In genomic region chr15:63503739-63504246, GRCh38 we compare ENCODE assay signal across 7 cellular contexts. TPM values are rescaled to one million over a fixed set of nuclear protein-coding genes. Genes with fewer than 3 reads are reported as not detected.
DNase-seq lines count a peak whose midpoint lies in the region; ATAC-seq and TF ChIP-seq lines count a peak whose summit lies in the region.

No MANE protein-coding gene starts in this region.

- H2AFZ ChIP-seq in OCI-LY3 (ENCODE audit: low read depth, low read length): no peak overlapping the region

- H3K9me3 Mint-ChIP-seq in activated T-helper 1 cell treated with anti-CD3 and anti-CD28 coated beads, Interleukin-12 subunit alpha, Interleukin-12 subunit beta, Interleukin-2, Interleukin-4 antibody, amounts not matched to agents 30 ng/mL and 10 ng/mL and 1 ng/mL, durations not matched to agents 14 hours and 24 hours and 36 hours: no peaks in the 10 kb centered on the region

- H3K4me3 ChIP-seq in OCI-LY3 (ENCODE audit: low read length) (peak overlapping the region; percentile 82), fibroblast of villous mesenchyme (ENCODE audit: low read depth, low read length) (peak overlapping the region; percentile 64), thyroid gland (replicated peaks in 1 of 3) (peak overlapping the region in 2 of 3 donors; percentile 21 to 79)

- H3K27me3 ChIP-seq in OCI-LY3 (ENCODE audit: low read depth, low read length): no peaks in the 10 kb centered on the region
- H3K27me3 ChIP-seq in thyroid gland: no peaks in the 10 kb centered on the region

- H3K4me1 ChIP-seq in OCI-LY3 (ENCODE audit: low read length) (peaks cover 68% of the 10 kb centered on the region), thyroid gland (peaks cover 27 to 49% of the 10 kb centered on the region in 2 donors)

- intact Hi-C loops in activated T-helper 1 cell treated with anti-CD3 and anti-CD28 coated beads, Interleukin-12 subunit alpha, Interleukin-12 subunit beta, Interleukin-2, Interleukin-4 antibody, amounts not matched to agents 30 ng/mL and 10 ng/mL and 1 ng/mL, durations not matched to agents 14 hours and 24 hours and 36 hours (cut with micrococcal nuclease): loop anchor here (1.0 to 10.0 kb wide), 10 partner anchors 8 to 961 kb away; partner anchors contain the start of genes CIAO2A, HERC1, RAB8B and ZNF609
- intact Hi-C loops in thyroid gland (cut with DNase I): loop anchor here (5.0 to 10.0 kb wide), 2 partner anchors 51 to 94 kb away; partner anchors contain the start of gene FBXL22

- H3K27me3 Mint-ChIP-seq in activated T-helper 1 cell treated with anti-CD3 and anti-CD28 coated beads, Interleukin-12 subunit alpha, Interleukin-12 subunit beta, Interleukin-2, Interleukin-4 antibody, amounts not matched to agents 30 ng/mL and 10 ng/mL and 1 ng/mL, durations not matched to agents 14 hours and 24 hours and 36 hours (ENCODE audit: insufficient read depth): no peaks in the 10 kb centered on the region

- peak overlapping the region; percentile 89 for H3K27ac ChIP-seq in OCI-LY3 (ENCODE audit: low read length)
- peak overlapping the region; percentile 86 to 93 (median 86) for H3K27ac ChIP-seq in thyroid gland

- TF ChIP-seq CTCF in OCI-LY3 (IDR thresholded peaks at IDR 0.05; ENCODE audit: low read depth, low read length): no peak
- TF ChIP-seq CTCF in fibroblast of villous mesenchyme (IDR thresholded peaks at IDR 0.05; ENCODE audit: insufficient read depth, low read depth, low read length): no peak
- no peak for TF ChIP-seq CTCF in omental fat pad (IDR thresholded peaks at IDR 0.05)
- TF ChIP-seq CTCF in thyroid gland (IDR thresholded peaks at IDR 0.05): no peak

- no peaks in the 10 kb centered on the region for H3K9me3 ChIP-seq in OCI-LY3 (ENCODE audit: insufficient read depth, low read length)
- no peaks in the 10 kb centered on the region for H3K9me3 ChIP-seq in thyroid gland

- peaks cover 6% of the 10 kb centered on the region for H3K36me3 Mint-ChIP-seq in activated T-helper 1 cell treated with anti-CD3 and anti-CD28 coated beads, Interleukin-12 subunit alpha, Interleukin-12 subunit beta, Interleukin-2, Interleukin-4 antibody, amounts not matched to agents 30 ng/mL and 10 ng/mL and 1 ng/mL, durations not matched to agents 14 hours and 24 hours and 36 hours (ENCODE audit: low read depth)

- no peak for TF ChIP-seq POLR2A in thyroid gland (IDR thresholded peaks at IDR 0.05)

- peak overlapping the region; percentile 93 for H3K27ac Mint-ChIP-seq in activated T-helper 1 cell treated with anti-CD3 and anti-CD28 coated beads, Interleukin-12 subunit alpha, Interleukin-12 subunit beta, Interleukin-2, Interleukin-4 antibody, amounts not matched to agents 30 ng/mL and 10 ng/mL and 1 ng/mL, durations not matched to agents 14 hours and 24 hours and 36 hours

- peak overlapping the region; percentile 78 for H3K4me3 Mint-ChIP-seq in activated T-helper 1 cell treated with anti-CD3 and anti-CD28 coated beads, Interleukin-12 subunit alpha, Interleukin-12 subunit beta, Interleukin-2, Interleukin-4 antibody, amounts not matched to agents 30 ng/mL and 10 ng/mL and 1 ng/mL, durations not matched to agents 14 hours and 24 hours and 36 hours

- H3K9ac ChIP-seq in OCI-LY3 (ENCODE audit: low read length): peak overlapping the region; percentile 92

- DNase-seq in activated T-helper 1 cell treated with anti-CD3 and anti-CD28 coated beads, Interleukin-12 subunit alpha, Interleukin-12 subunit beta, Interleukin-2, Interleukin-4 antibody, amounts not matched to agents 30 ng/mL and 10 ng/mL and 1 ng/mL, durations not matched to agents 14 hours and 24 hours and 36 hours (ENCODE audit: low spot score): peak; percentile 73
- peak; percentile 98 for DNase-seq in fibroblast of villous mesenchyme (ENCODE audit: low read depth)
- DNase-seq in omental fat pad (ENCODE audit: low spot score): peak; percentile 45
- DNase-seq in thyroid gland: peak; percentile 49 to 65

- H3K79me2 ChIP-seq in OCI-LY3 (ENCODE audit: low read length): peaks cover 49% of the 10 kb centered on the region

- peaks cover 32% of the 10 kb centered on the region for H4K20me1 ChIP-seq in OCI-LY3 (ENCODE audit: insufficient read depth, low read length)

- H3K4me1 Mint-ChIP-seq in activated T-helper 1 cell treated with anti-CD3 and anti-CD28 coated beads, Interleukin-12 subunit alpha, Interleukin-12 subunit beta, Interleukin-2, Interleukin-4 antibody, amounts not matched to agents 30 ng/mL and 10 ng/mL and 1 ng/mL, durations not matched to agents 14 hours and 24 hours and 36 hours (ENCODE audit: low read depth): peaks cover 77% of the 10 kb centered on the region

- peak; percentile 16 for ATAC-seq in GM18870 (IDR thresholded peaks at IDR 0.05; ENCODE audit: unreplicated experiment)
- ATAC-seq in HG02943 (IDR thresholded peaks at IDR 0.05; ENCODE audit: low read depth, unreplicated experiment): peak; percentile 15
- peak; percentile 69 for ATAC-seq in omental fat pad (ENCODE audit: low FRiP score)

- peak overlapping the region; percentile 94 for H3K4me2 ChIP-seq in OCI-LY3 (ENCODE audit: low read length)

- peaks cover 3% of the 10 kb centered on the region for H3K36me3 ChIP-seq in OCI-LY3 (replicated peaks; ENCODE audit: low read depth, low read length)
- no peaks in the 10 kb centered on the region for H3K36me3 ChIP-seq in thyroid gland

- 5 to 7% methylated on average over 19 to 21 of the region's 28 CpGs for WGBS in thyroid gland, 2 donors

RNA-seq across cellular contexts. Expression of gene USP3, which starts 0.6 kb away (rescaled TPM):
- 46.9 and 58.9 TPM in 2 replicates for total RNA-seq in activated T-helper 1 cell treated with anti-CD3 and anti-CD28 coated beads, Interleukin-12 subunit alpha, Interleukin-12 subunit beta, Interleukin-2, Interleukin-4 antibody, amounts not matched to agents 30 ng/mL and 10 ng/mL and 1 ng/mL, durations not matched to agents 14 hours and 24 hours and 36 hours
- 29.3 and 34.1 TPM in 2 replicates for total RNA-seq in fibroblast of villous mesenchyme
- total RNA-seq in omental fat pad: 10 to 100 TPM; 40.4 to 66.2 (median 56.0) TPM
- 10 to 100 TPM; 42.9 to 82.2 (median 53.7) TPM for total RNA-seq in thyroid gland

Comparison
In these comparisons a context has a peak if more than half of its experiments do, and no peak if none do; other contexts are left out.
1. Peak in every context shown above with its lines: DNase-seq, ATAC-seq, H3K4me3 ChIP-seq and H3K27ac ChIP-seq.
2. ATAC-seq: peak in every context shown above with its lines; median percentile 69 in omental fat pad; 16 in GM18870; 15 in HG02943.
3. DNase-seq: peak in every context shown above with its lines; median percentile 98 in fibroblast of villous mesenchyme; 73 in activated T-helper 1 cell treated with anti-CD3 and anti-CD28 coated beads, Interleukin-12 subunit alpha, Interleukin-12 subunit beta, Interleukin-2, Interleukin-4 antibody, amounts not matched to agents 30 ng/mL and 10 ng/mL and 1 ng/mL, durations not matched to agents 14 hours and 24 hours and 36 hours; 57 in thyroid gland; 45 in omental fat pad.